In the genomic region with DNA sequence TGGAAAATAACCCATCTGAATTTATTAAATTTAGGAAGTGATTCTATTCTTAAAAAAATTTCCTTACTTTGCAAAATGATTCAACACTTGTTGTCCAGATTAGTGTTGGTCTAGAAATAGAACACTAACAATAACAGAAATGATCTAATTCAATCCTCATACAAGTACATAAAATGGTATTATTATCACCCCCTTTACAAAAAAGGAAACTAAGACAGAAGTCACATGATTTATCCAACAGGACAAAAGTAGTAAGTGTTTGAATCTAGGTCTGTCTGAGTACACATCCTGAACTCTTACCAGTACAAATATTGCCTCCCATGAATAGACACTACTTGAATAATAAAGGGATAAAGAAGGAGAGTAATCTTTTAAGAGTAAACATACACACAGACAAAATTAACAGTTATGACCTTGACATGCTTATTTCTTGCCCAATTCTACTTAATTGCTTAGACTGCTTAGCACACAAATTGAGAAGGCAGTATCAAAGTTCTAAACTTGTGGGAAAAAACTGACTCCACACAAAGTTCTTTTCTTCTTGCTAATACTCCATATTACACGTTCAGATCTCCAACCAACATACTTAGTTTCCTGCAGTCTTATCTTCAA, we compare ENCODE assay signal across 1 cellular context.
TF ChIP-seq lines count a peak whose summit lies in the region.

No MANE protein-coding gene starts in this region.

TF ChIP-seq in HepG2, 621 proteins besides CTCF, POLR2A, EP300 and RAD21 (continued from another document and continues in another):
- TF ChIP-seq, protein P1, sequence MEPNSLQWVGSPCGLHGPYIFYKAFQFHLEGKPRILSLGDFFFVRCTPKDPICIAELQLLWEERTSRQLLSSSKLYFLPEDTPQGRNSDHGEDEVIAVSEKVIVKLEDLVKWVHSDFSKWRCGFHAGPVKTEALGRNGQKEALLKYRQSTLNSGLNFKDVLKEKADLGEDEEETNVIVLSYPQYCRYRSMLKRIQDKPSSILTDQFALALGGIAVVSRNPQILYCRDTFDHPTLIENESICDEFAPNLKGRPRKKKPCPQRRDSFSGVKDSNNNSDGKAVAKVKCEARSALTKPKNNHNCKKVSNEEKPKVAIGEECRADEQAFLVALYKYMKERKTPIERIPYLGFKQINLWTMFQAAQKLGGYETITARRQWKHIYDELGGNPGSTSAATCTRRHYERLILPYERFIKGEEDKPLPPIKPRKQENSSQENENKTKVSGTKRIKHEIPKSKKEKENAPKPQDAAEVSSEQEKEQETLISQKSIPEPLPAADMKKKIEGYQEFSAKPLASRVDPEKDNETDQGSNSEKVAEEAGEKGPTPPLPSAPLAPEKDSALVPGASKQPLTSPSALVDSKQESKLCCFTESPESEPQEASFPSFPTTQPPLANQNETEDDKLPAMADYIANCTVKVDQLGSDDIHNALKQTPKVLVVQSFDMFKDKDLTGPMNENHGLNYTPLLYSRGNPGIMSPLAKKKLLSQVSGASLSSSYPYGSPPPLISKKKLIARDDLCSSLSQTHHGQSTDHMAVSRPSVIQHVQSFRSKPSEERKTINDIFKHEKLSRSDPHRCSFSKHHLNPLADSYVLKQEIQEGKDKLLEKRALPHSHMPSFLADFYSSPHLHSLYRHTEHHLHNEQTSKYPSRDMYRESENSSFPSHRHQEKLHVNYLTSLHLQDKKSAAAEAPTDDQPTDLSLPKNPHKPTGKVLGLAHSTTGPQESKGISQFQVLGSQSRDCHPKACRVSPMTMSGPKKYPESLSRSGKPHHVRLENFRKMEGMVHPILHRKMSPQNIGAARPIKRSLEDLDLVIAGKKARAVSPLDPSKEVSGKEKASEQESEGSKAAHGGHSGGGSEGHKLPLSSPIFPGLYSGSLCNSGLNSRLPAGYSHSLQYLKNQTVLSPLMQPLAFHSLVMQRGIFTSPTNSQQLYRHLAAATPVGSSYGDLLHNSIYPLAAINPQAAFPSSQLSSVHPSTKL (CRISPR knock-in tag; IDR thresholded peaks at IDR 0.05), result peak; percentile 72; the same call in 1 of the 2 replicates
- TF ChIP-seq NFYB (CRISPR knock-in tag; IDR thresholded peaks at IDR 0.05) (no peak), NR2F6 (IDR thresholded peaks at IDR 0.05) (0 out of 2 replicates have a peak, but pooled peaks have one; percentile 11), NR2F6 (CRISPR knock-in tag; IDR thresholded peaks at IDR 0.05) (no peak), ZNF34 (CRISPR knock-in tag; IDR thresholded peaks at IDR 0.05; ENCODE audit: borderline replicate concordance) (no peak), ZNF331 (CRISPR knock-in tag; IDR thresholded peaks at IDR 0.05) (no peak), NONO (IDR thresholded peaks at IDR 0.05) (no peak), NONO (CRISPR knock-in tag; conservative IDR thresholded peaks at IDR 0.05) (no peak), ATF1 (CRISPR knock-in tag; IDR thresholded peaks at IDR 0.05) (no peak), NCOA2 (CRISPR knock-in tag; IDR thresholded peaks at IDR 0.05) (peak; percentile 64), PHB2 (IDR thresholded peaks at IDR 0.05; ENCODE audit: partially characterized antibody) (no peak), ZNF720 (CRISPR knock-in tag; IDR thresholded peaks at IDR 0.05) (no peak), TARDBP (CRISPR knock-in tag; IDR thresholded peaks at IDR 0.05) (0 out of 2 replicates have a peak, but pooled peaks have one; percentile 26), ZNF546 (CRISPR knock-in tag; conservative IDR thresholded peaks at IDR 0.05) (no peak), ZNF644 (CRISPR knock-in tag; IDR thresholded peaks at IDR 0.05; ENCODE audit: low read depth) (no peak), SIX4 (CRISPR knock-in tag; IDR thresholded peaks at IDR 0.05) (no peak), YY1 (IDR thresholded peaks at IDR 0.05; ENCODE audit: insufficient read depth, insufficient replicate concordance, low read depth, low read length) (no peak), ISL2 (CRISPR knock-in tag; IDR thresholded peaks at IDR 0.05) (peak; percentile 65; the same call in 1 of the 2 replicates), FOXJ3 (CRISPR knock-in tag; IDR thresholded peaks at IDR 0.05; ENCODE audit: borderline replicate concordance) (peak; percentile 58; the same call in 1 of the 2 replicates), ZFP82 (CRISPR knock-in tag; IDR thresholded peaks at IDR 0.05; ENCODE audit: borderline replicate concordance) (no peak), ZNF263 (CRISPR knock-in tag; IDR thresholded peaks at IDR 0.05) (no peak), TBL1XR1 (IDR thresholded peaks at IDR 0.05; ENCODE audit: borderline replicate concordance, low read length, partially characterized antibody) (no peak), KMT2B (CRISPR knock-in tag; IDR thresholded peaks at IDR 0.05) (no peak), IKZF4 (CRISPR knock-in tag; IDR thresholded peaks at IDR 0.05; ENCODE audit: borderline replicate concordance, low read depth, not compliant biosample characterization) (no peak), MYC (CRISPR knock-in tag; IDR thresholded peaks at IDR 0.05; ENCODE audit: borderline replicate concordance) (no peak), MTF1 (CRISPR knock-in tag; IDR thresholded peaks at IDR 0.05) (no peak), ELF3 (CRISPR knock-in tag; IDR thresholded peaks at IDR 0.05) (no peak), POLR2G (IDR thresholded peaks at IDR 0.05; ENCODE audit: low read depth, low read length) (no peak), SIX1 (CRISPR knock-in tag; IDR thresholded peaks at IDR 0.05; ENCODE audit: borderline replicate concordance) (no peak), FOXA1 (IDR thresholded peaks at IDR 0.05) (no peak), FOXA1 (CRISPR knock-in tag; IDR thresholded peaks at IDR 0.05) (peak; percentile 47; the same call in 1 of the 2 replicates), HMG20B (CRISPR knock-in tag; conservative IDR thresholded peaks at IDR 0.05) (no peak), ZNF724P (CRISPR knock-in tag; IDR thresholded peaks at IDR 0.05; ENCODE audit: borderline replicate concordance) (no peak)
- TF ChIP-seq, protein P2, sequence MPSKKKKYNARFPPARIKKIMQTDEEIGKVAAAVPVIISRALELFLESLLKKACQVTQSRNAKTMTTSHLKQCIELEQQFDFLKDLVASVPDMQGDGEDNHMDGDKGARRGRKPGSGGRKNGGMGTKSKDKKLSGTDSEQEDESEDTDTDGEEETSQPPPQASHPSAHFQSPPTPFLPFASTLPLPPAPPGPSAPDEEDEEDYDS (CRISPR knock-in tag; IDR thresholded peaks at IDR 0.05), result no peak
- TF ChIP-seq, protein P3, sequence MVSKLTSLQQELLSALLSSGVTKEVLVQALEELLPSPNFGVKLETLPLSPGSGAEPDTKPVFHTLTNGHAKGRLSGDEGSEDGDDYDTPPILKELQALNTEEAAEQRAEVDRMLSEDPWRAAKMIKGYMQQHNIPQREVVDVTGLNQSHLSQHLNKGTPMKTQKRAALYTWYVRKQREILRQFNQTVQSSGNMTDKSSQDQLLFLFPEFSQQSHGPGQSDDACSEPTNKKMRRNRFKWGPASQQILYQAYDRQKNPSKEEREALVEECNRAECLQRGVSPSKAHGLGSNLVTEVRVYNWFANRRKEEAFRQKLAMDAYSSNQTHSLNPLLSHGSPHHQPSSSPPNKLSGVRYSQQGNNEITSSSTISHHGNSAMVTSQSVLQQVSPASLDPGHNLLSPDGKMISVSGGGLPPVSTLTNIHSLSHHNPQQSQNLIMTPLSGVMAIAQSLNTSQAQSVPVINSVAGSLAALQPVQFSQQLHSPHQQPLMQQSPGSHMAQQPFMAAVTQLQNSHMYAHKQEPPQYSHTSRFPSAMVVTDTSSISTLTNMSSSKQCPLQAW (CRISPR knock-in tag; IDR thresholded peaks at IDR 0.05), result no peak
- TF ChIP-seq, protein P4, sequence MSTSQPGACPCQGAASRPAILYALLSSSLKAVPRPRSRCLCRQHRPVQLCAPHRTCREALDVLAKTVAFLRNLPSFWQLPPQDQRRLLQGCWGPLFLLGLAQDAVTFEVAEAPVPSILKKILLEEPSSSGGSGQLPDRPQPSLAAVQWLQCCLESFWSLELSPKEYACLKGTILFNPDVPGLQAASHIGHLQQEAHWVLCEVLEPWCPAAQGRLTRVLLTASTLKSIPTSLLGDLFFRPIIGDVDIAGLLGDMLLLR (CRISPR knock-in tag; IDR thresholded peaks at IDR 0.05), result no peak
- TF ChIP-seq, protein P5, sequence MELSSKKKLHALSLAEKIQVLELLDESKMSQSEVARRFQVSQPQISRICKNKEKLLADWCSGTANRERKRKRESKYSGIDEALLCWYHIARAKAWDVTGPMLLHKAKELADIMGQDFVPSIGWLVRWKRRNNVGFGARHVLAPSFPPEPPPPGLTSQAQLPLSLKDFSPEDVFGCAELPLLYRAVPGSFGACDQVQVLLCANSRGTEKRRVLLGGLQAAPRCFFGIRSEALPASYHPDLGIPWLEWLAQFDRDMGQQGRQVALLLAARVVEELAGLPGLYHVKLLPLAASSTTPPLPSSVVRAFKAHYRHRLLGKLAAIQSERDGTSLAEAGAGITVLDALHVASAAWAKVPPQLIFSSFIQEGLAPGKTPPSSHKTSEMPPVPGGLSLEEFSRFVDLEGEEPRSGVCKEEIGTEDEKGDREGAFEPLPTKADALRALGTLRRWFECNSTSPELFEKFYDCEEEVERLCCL (CRISPR knock-in tag; IDR thresholded peaks at IDR 0.05; ENCODE audit: borderline replicate concordance), result no peak
- TF ChIP-seq, protein P6, sequence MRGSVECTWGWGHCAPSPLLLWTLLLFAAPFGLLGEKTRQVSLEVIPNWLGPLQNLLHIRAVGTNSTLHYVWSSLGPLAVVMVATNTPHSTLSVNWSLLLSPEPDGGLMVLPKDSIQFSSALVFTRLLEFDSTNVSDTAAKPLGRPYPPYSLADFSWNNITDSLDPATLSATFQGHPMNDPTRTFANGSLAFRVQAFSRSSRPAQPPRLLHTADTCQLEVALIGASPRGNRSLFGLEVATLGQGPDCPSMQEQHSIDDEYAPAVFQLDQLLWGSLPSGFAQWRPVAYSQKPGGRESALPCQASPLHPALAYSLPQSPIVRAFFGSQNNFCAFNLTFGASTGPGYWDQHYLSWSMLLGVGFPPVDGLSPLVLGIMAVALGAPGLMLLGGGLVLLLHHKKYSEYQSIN (CRISPR knock-in tag; IDR thresholded peaks at IDR 0.05; ENCODE audit: borderline replicate concordance), result no peak
- TF ChIP-seq, protein P7, sequence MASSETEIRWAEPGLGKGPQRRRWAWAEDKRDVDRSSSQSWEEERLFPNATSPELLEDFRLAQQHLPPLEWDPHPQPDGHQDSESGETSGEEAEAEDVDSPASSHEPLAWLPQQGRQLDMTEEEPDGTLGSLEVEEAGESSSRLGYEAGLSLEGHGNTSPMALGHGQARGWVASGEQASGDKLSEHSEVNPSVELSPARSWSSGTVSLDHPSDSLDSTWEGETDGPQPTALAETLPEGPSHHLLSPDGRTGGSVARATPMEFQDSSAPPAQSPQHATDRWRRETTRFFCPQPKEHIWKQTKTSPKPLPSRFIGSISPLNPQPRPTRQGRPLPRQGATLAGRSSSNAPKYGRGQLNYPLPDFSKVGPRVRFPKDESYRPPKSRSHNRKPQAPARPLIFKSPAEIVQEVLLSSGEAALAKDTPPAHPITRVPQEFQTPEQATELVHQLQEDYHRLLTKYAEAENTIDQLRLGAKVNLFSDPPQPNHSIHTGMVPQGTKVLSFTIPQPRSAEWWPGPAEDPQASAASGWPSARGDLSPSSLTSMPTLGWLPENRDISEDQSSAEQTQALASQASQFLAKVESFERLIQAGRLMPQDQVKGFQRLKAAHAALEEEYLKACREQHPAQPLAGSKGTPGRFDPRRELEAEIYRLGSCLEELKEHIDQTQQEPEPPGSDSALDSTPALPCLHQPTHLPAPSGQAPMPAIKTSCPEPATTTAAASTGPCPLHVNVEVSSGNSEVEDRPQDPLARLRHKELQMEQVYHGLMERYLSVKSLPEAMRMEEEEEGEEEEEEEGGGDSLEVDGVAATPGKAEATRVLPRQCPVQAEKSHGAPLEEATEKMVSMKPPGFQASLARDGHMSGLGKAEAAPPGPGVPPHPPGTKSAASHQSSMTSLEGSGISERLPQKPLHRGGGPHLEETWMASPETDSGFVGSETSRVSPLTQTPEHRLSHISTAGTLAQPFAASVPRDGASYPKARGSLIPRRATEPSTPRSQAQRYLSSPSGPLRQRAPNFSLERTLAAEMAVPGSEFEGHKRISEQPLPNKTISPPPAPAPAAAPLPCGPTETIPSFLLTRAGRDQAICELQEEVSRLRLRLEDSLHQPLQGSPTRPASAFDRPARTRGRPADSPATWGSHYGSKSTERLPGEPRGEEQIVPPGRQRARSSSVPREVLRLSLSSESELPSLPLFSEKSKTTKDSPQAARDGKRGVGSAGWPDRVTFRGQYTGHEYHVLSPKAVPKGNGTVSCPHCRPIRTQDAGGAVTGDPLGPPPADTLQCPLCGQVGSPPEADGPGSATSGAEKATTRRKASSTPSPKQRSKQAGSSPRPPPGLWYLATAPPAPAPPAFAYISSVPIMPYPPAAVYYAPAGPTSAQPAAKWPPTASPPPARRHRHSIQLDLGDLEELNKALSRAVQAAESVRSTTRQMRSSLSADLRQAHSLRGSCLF (CRISPR knock-in tag; IDR thresholded peaks at IDR 0.05; ENCODE audit: borderline replicate concordance), result no peak
- TF ChIP-seq, protein P8, sequence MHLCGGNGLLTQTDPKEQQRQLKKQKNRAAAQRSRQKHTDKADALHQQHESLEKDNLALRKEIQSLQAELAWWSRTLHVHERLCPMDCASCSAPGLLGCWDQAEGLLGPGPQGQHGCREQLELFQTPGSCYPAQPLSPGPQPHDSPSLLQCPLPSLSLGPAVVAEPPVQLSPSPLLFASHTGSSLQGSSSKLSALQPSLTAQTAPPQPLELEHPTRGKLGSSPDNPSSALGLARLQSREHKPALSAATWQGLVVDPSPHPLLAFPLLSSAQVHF (CRISPR knock-in tag; IDR thresholded peaks at IDR 0.05), result no peak
- TF ChIP-seq, protein P9, sequence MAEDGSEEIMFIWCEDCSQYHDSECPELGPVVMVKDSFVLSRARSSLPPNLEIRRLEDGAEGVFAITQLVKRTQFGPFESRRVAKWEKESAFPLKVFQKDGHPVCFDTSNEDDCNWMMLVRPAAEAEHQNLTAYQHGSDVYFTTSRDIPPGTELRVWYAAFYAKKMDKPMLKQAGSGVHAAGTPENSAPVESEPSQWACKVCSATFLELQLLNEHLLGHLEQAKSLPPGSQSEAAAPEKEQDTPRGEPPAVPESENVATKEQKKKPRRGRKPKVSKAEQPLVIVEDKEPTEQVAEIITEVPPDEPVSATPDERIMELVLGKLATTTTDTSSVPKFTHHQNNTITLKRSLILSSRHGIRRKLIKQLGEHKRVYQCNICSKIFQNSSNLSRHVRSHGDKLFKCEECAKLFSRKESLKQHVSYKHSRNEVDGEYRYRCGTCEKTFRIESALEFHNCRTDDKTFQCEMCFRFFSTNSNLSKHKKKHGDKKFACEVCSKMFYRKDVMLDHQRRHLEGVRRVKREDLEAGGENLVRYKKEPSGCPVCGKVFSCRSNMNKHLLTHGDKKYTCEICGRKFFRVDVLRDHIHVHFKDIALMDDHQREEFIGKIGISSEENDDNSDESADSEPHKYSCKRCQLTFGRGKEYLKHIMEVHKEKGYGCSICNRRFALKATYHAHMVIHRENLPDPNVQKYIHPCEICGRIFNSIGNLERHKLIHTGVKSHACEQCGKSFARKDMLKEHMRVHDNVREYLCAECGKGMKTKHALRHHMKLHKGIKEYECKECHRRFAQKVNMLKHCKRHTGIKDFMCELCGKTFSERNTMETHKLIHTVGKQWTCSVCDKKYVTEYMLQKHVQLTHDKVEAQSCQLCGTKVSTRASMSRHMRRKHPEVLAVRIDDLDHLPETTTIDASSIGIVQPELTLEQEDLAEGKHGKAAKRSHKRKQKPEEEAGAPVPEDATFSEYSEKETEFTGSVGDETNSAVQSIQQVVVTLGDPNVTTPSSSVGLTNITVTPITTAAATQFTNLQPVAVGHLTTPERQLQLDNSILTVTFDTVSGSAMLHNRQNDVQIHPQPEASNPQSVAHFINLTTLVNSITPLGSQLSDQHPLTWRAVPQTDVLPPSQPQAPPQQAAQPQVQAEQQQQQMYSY (CRISPR knock-in tag; IDR thresholded peaks at IDR 0.05), result no peak
